8 cellular contexts compared by ENCODE assay signal in genomic region chr12:111842556-111843396, GRCh38. TPM values are rescaled to one million over a fixed set of nuclear protein-coding genes. Genes with fewer than 3 reads are reported as not detected.
DNase-seq lines count a peak whose midpoint lies in the region; ATAC-seq and TF ChIP-seq lines count a peak whose summit lies in the region.

No MANE protein-coding gene starts in this region.

- DNase-seq in BE2C = peak; percentile 13
- peak; percentile 2 for DNase-seq in GM19240 (ENCODE audit: insufficient read length, low spot score)
- DNase-seq in WTC11 (ENCODE audit: low spot score) = peak; percentile 18
- DNase-seq in nephron progenitor cell = no peak
- no peak for DNase-seq in GOT3 (lab: John Stamatoyannopoulos, UW)

- peak; percentile 15 for ATAC-seq in HG03521 (IDR thresholded peaks at IDR 0.05; ENCODE audit: unreplicated experiment)
- ATAC-seq in WTC11 = peak; percentile 5
- ATAC-seq in GM21367 (IDR thresholded peaks at IDR 0.05; ENCODE audit: unreplicated experiment) = no peak

- TF ChIP-seq CTCF in BE2C (IDR thresholded peaks at IDR 0.05; ENCODE audit: low read depth, low read length) (no peak), WTC11 (IDR thresholded peaks at IDR 0.05) (no peak), nephron progenitor cell (IDR thresholded peaks at IDR 0.05) (no peak)

- peaks cover 53% of the 10 kb centered on the region for H3K36me3 ChIP-seq in BE2C
- peaks cover 2 to 3% of the 10 kb centered on the region in 2 donors for H3K36me3 ChIP-seq in esophagus (ENCODE audit: control insufficient read depth in 2 of 2, insufficient read depth in 2 of 2, low read length in 1 of 2)

- H3K9me3 ChIP-seq in BE2C (no peaks in the 10 kb centered on the region; the same call in 1 of the 2 replicates), esophagus (ENCODE audit: control insufficient read depth in 2 of 2, insufficient read depth in 1 of 2, low read depth in 1 of 2, low read length in 1 of 2) (no peaks in the 10 kb centered on the region)

- H3K36me3 Mint-ChIP-seq in WTC11 (peaks cover 34% of the 10 kb centered on the region), nephron progenitor cell (ENCODE audit: low read depth) (peaks cover 66% of the 10 kb centered on the region)

- CTCF ChIA-PET in WTC11 (lab: Charles Lee) = interaction anchor here (1.2 to 1.5 kb wide), 2 partner anchors 30 to 171 kb away, joined by 4 to 6 read pairs; partner anchors contain the start of genes ERP29 and TMEM116

- H3K27me3 Mint-ChIP-seq in WTC11 (ENCODE audit: low read depth) (no peaks in the 10 kb centered on the region), nephron progenitor cell (ENCODE audit: low read depth, poor library complexity) (peaks cover 3% of the 10 kb centered on the region)

- H3K27ac ChIP-seq in esophagus (ENCODE audit: low read depth in 2 of 2, low read length in 1 of 2) = peak overlapping the region; percentile 93 to 99

- H3K4me3 Mint-ChIP-seq in WTC11 (peak overlapping the region; percentile 94), nephron progenitor cell (peak overlapping the region; percentile 98)

- H3K4me1 Mint-ChIP-seq in WTC11 = peaks cover 21% of the 10 kb centered on the region
- peaks cover 47% of the 10 kb centered on the region for H3K4me1 Mint-ChIP-seq in nephron progenitor cell

- peaks cover 2% of the 10 kb centered on the region; the same call in 1 of the 2 replicates for H3K9me3 Mint-ChIP-seq in WTC11
- peaks cover 12% of the 10 kb centered on the region for H3K9me3 Mint-ChIP-seq in nephron progenitor cell

- H3K27me3 ChIP-seq in BE2C (no peaks in the 10 kb centered on the region), esophagus (ENCODE audit: control insufficient read depth in 1 of 2, insufficient read depth in 2 of 2, low read length in 2 of 2) (no peaks in the 10 kb centered on the region)

- H3K4me3 ChIP-seq in BE2C (ENCODE audit: low read depth, low read length) (peak overlapping the region; percentile 98), esophagus (ENCODE audit: low read depth in 1 of 2, low read length in 2 of 2) (peak overlapping the region; percentile 85 to 92)

- no peaks in the 10 kb centered on the region for H3K4me1 ChIP-seq in BE2C
- H3K4me1 ChIP-seq in esophagus (ENCODE audit: control insufficient read depth in 2 of 2, insufficient read depth in 2 of 2, low read length in 1 of 2) = peaks cover 0 to 7% of the 10 kb centered on the region in 2 donors

- H3K27ac Mint-ChIP-seq in WTC11 (peak overlapping the region; percentile 96), nephron progenitor cell (peak overlapping the region; percentile 99)

- WGBS in esophagus, 2 donors = 2% methylated on average over 39 to 44 of the region's 44 CpGs

- POLR2A ChIA-PET in WTC11 (lab: Charles Lee) = interaction anchor here (0.6 to 1.3 kb wide), 3 partner anchors 26 to 284 kb away, joined by 4 to 9 read pairs (median 4); no protein-coding TSS in a partner anchor

TF ChIP-seq in WTC11, 78 proteins besides CTCF, POLR2A, EP300 and RAD21:
- TF ChIP-seq IRF1 (CRISPR knock-in tag; IDR thresholded peaks at IDR 0.05) = no peak
- no peak for TF ChIP-seq ZNF121 (CRISPR knock-in tag; IDR thresholded peaks at IDR 0.05)
- no peak for TF ChIP-seq SOX15 (CRISPR knock-in tag; IDR thresholded peaks at IDR 0.05)
- no peak for TF ChIP-seq SMAD3 (CRISPR knock-in tag; IDR thresholded peaks at IDR 0.05; ENCODE audit: borderline replicate concordance)
- TF ChIP-seq CREM (CRISPR knock-in tag; IDR thresholded peaks at IDR 0.05) = no peak
- no peak for TF ChIP-seq JAZF1 (CRISPR knock-in tag; IDR thresholded peaks at IDR 0.05)
- TF ChIP-seq, protein P1, sequence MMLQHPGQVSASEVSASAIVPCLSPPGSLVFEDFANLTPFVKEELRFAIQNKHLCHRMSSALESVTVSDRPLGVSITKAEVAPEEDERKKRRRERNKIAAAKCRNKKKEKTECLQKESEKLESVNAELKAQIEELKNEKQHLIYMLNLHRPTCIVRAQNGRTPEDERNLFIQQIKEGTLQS (CRISPR knock-in tag; conservative IDR thresholded peaks at IDR 0.05) = no peak
- TF ChIP-seq ETV6 (CRISPR knock-in tag; IDR thresholded peaks at IDR 0.05) = no peak
- TF ChIP-seq RORB (CRISPR knock-in tag; IDR thresholded peaks at IDR 0.05) = no peak
- TF ChIP-seq ZMAT4 (CRISPR knock-in tag; IDR thresholded peaks at IDR 0.05) = no peak
- TF ChIP-seq, protein P2, sequence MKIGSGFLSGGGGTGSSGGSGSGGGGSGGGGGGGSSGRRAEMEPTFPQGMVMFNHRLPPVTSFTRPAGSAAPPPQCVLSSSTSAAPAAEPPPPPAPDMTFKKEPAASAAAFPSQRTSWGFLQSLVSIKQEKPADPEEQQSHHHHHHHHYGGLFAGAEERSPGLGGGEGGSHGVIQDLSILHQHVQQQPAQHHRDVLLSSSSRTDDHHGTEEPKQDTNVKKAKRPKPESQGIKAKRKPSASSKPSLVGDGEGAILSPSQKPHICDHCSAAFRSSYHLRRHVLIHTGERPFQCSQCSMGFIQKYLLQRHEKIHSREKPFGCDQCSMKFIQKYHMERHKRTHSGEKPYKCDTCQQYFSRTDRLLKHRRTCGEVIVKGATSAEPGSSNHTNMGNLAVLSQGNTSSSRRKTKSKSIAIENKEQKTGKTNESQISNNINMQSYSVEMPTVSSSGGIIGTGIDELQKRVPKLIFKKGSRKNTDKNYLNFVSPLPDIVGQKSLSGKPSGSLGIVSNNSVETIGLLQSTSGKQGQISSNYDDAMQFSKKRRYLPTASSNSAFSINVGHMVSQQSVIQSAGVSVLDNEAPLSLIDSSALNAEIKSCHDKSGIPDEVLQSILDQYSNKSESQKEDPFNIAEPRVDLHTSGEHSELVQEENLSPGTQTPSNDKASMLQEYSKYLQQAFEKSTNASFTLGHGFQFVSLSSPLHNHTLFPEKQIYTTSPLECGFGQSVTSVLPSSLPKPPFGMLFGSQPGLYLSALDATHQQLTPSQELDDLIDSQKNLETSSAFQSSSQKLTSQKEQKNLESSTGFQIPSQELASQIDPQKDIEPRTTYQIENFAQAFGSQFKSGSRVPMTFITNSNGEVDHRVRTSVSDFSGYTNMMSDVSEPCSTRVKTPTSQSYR (CRISPR knock-in tag; IDR thresholded peaks at IDR 0.05) = no peak
- TF ChIP-seq, protein P3, sequence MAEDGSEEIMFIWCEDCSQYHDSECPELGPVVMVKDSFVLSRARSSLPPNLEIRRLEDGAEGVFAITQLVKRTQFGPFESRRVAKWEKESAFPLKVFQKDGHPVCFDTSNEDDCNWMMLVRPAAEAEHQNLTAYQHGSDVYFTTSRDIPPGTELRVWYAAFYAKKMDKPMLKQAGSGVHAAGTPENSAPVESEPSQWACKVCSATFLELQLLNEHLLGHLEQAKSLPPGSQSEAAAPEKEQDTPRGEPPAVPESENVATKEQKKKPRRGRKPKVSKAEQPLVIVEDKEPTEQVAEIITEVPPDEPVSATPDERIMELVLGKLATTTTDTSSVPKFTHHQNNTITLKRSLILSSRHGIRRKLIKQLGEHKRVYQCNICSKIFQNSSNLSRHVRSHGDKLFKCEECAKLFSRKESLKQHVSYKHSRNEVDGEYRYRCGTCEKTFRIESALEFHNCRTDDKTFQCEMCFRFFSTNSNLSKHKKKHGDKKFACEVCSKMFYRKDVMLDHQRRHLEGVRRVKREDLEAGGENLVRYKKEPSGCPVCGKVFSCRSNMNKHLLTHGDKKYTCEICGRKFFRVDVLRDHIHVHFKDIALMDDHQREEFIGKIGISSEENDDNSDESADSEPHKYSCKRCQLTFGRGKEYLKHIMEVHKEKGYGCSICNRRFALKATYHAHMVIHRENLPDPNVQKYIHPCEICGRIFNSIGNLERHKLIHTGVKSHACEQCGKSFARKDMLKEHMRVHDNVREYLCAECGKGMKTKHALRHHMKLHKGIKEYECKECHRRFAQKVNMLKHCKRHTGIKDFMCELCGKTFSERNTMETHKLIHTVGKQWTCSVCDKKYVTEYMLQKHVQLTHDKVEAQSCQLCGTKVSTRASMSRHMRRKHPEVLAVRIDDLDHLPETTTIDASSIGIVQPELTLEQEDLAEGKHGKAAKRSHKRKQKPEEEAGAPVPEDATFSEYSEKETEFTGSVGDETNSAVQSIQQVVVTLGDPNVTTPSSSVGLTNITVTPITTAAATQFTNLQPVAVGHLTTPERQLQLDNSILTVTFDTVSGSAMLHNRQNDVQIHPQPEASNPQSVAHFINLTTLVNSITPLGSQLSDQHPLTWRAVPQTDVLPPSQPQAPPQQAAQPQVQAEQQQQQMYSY (CRISPR knock-in tag; IDR thresholded peaks at IDR 0.05) = no peak
- TF ChIP-seq OVOL2 (CRISPR knock-in tag; IDR thresholded peaks at IDR 0.05; ENCODE audit: borderline replicate concordance) = no peak
- TF ChIP-seq NR2C2 (CRISPR knock-in tag; IDR thresholded peaks at IDR 0.05) = no peak
- TF ChIP-seq ZNF423 (CRISPR knock-in tag; IDR thresholded peaks at IDR 0.05) = no peak
- no peak for TF ChIP-seq NFATC4 (CRISPR knock-in tag; IDR thresholded peaks at IDR 0.05)

RNA-seq across cellular contexts. Expression of gene MAPKAPK5, which starts 0.7 kb away (rescaled TPM):
- polyA plus RNA-seq in BE2C (2012; ENCODE audit: insufficient read depth, insufficient read length, low read depth) = 55.5 TPM
- 71.1 to 81.8 TPM (median 71.2 TPM) in 3 replicates for total RNA-seq in WTC11 (2021)
- 10 to 100 TPM; 10.2 to 18.2 TPM for polyA plus RNA-seq in esophagus

Comparison
In these comparisons a context has a peak if more than half of its experiments do, and no peak if none do; other contexts are left out.
1. DNase-seq: peak in BE2C (single experiment), GM19240 (single experiment) and WTC11 (single experiment); none in nephron progenitor cell (single experiment) and GOT3 (single experiment).